In the genomic region with DNA sequence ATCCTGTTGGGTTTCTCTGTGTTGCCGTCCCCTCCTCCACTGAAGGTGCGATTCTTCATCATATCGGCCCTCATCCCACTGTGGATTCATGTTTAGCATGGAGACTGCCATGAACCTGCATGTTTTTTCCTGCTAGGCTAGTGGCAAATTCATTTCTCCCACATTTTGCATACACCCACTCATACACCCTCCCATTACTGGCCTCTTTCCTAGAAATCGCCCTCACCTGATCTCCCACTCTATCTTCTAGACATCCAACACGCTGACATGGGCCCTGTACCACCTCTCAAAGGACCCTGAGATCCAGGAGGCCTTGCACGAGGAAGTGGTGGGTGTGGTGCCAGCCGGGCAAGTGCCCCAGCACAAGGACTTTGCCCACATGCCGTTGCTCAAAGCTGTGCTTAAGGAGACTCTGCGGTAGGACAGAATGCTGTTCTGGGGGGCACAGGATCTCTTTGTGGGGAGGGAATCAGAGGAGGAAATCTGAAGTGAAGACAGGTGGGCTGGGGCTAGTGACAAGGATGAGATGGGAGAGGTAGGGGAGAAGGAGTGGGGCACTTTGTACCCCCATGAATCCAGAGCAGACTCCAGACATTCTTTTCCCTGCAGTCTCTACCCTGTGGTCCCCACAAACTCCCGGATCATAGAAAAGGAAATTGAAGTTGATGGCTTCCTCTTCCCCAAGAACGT, we compare ENCODE assay signal across 1 cellular context.
TF ChIP-seq lines count a peak whose summit lies in the region.

No MANE protein-coding gene starts in this region.

TF ChIP-seq in SK-N-SH, 30 proteins besides CTCF, POLR2A, EP300 and RAD21 (continued from another document):
- TF ChIP-seq, protein P1, sequence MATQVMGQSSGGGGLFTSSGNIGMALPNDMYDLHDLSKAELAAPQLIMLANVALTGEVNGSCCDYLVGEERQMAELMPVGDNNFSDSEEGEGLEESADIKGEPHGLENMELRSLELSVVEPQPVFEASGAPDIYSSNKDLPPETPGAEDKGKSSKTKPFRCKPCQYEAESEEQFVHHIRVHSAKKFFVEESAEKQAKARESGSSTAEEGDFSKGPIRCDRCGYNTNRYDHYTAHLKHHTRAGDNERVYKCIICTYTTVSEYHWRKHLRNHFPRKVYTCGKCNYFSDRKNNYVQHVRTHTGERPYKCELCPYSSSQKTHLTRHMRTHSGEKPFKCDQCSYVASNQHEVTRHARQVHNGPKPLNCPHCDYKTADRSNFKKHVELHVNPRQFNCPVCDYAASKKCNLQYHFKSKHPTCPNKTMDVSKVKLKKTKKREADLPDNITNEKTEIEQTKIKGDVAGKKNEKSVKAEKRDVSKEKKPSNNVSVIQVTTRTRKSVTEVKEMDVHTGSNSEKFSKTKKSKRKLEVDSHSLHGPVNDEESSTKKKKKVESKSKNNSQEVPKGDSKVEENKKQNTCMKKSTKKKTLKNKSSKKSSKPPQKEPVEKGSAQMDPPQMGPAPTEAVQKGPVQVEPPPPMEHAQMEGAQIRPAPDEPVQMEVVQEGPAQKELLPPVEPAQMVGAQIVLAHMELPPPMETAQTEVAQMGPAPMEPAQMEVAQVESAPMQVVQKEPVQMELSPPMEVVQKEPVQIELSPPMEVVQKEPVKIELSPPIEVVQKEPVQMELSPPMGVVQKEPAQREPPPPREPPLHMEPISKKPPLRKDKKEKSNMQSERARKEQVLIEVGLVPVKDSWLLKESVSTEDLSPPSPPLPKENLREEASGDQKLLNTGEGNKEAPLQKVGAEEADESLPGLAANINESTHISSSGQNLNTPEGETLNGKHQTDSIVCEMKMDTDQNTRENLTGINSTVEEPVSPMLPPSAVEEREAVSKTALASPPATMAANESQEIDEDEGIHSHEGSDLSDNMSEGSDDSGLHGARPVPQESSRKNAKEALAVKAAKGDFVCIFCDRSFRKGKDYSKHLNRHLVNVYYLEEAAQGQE (IDR thresholded peaks at IDR 0.05; ENCODE audit: low read depth, low read length), result no peak
- TF ChIP-seq, protein P2, sequence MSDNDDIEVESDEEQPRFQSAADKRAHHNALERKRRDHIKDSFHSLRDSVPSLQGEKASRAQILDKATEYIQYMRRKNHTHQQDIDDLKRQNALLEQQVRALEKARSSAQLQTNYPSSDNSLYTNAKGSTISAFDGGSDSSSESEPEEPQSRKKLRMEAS (IDR thresholded peaks at IDR 0.05; ENCODE audit: low read depth), result no peak
- no peak for TF ChIP-seq TEAD4 (IDR thresholded peaks at IDR 0.05; ENCODE audit: borderline replicate concordance, insufficient read depth)
- TF ChIP-seq EZH2phosphoT487 (IDR thresholded peaks at IDR 0.05; ENCODE audit: borderline replicate concordance, low read depth), result no peak
- TF ChIP-seq TAF1 (IDR thresholded peaks at IDR 0.05; ENCODE audit: borderline replicate concordance, low read depth, low read length), result no peak
- TF ChIP-seq RFX5 (IDR thresholded peaks at IDR 0.05; ENCODE audit: low read length), result no peak
- TF ChIP-seq ELF1 (IDR thresholded peaks at IDR 0.05), result no peak
- TF ChIP-seq FOSL2 (IDR thresholded peaks at IDR 0.05; ENCODE audit: borderline replicate concordance, low read depth), result no peak
- no peak for TF ChIP-seq GATA2 (CRISPR knock-in tag; IDR thresholded peaks at IDR 0.05)
- TF ChIP-seq, protein P3, sequence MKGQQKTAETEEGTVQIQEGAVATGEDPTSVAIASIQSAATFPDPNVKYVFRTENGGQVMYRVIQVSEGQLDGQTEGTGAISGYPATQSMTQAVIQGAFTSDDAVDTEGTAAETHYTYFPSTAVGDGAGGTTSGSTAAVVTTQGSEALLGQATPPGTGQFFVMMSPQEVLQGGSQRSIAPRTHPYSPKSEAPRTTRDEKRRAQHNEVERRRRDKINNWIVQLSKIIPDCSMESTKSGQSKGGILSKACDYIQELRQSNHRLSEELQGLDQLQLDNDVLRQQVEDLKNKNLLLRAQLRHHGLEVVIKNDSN (IDR thresholded peaks at IDR 0.05; ENCODE audit: borderline replicate concordance, low read depth), result no peak
- TF ChIP-seq, protein P4, sequence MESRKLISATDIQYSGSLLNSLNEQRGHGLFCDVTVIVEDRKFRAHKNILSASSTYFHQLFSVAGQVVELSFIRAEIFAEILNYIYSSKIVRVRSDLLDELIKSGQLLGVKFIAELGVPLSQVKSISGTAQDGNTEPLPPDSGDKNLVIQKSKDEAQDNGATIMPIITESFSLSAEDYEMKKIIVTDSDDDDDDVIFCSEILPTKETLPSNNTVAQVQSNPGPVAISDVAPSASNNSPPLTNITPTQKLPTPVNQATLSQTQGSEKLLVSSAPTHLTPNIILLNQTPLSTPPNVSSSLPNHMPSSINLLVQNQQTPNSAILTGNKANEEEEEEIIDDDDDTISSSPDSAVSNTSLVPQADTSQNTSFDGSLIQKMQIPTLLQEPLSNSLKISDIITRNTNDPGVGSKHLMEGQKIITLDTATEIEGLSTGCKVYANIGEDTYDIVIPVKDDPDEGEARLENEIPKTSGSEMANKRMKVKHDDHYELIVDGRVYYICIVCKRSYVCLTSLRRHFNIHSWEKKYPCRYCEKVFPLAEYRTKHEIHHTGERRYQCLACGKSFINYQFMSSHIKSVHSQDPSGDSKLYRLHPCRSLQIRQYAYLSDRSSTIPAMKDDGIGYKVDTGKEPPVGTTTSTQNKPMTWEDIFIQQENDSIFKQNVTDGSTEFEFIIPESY (IDR thresholded peaks at IDR 0.05; ENCODE audit: borderline replicate concordance, low read depth), result no peak
- TF ChIP-seq, protein P5, sequence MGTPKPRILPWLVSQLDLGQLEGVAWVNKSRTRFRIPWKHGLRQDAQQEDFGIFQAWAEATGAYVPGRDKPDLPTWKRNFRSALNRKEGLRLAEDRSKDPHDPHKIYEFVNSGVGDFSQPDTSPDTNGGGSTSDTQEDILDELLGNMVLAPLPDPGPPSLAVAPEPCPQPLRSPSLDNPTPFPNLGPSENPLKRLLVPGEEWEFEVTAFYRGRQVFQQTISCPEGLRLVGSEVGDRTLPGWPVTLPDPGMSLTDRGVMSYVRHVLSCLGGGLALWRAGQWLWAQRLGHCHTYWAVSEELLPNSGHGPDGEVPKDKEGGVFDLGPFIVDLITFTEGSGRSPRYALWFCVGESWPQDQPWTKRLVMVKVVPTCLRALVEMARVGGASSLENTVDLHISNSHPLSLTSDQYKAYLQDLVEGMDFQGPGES (IDR thresholded peaks at IDR 0.05; ENCODE audit: low read depth, low read length), result no peak
- TF ChIP-seq RXRA (IDR thresholded peaks at IDR 0.05; ENCODE audit: borderline replicate concordance, low read depth), result no peak
- TF ChIP-seq CHD2 (IDR thresholded peaks at IDR 0.05; ENCODE audit: low read length, partially characterized antibody), result no peak
- no peak for TF ChIP-seq RCOR1 (IDR thresholded peaks at IDR 0.05; ENCODE audit: low read length)
TF ChIP-seq in SK-N-SH: peak in this region for 0.
